Comparison of ENCODE assay signal across 9 cellular contexts in genomic region chr16:30416624-30417298, GRCh38. TPM values are rescaled to one million over a fixed set of nuclear protein-coding genes. Genes with fewer than 3 reads are reported as not detected.
A peak's percentile ranks its signal among the peaks of the same experiment; 100 is the strongest.
DNase-seq lines count a peak whose midpoint lies in the region; ATAC-seq lines count a peak whose summit lies in the region.
"Had no signal": no experiment of that assay in that cellular context is flagged by ENCODE, and none has a peak within 500 bp of the region (broad histone marks: within the 10 kb centered on the region; RNA-seq: fewer than 3 reads in every experiment).

No MANE protein-coding gene starts in this region.

- intact Hi-C loops in activated CD4-positive, alpha-beta T cell treated with anti-CD3 and anti-CD28 coated beads, Interleukin-2, amount 10 ng/mL, durations not matched to agents 24 days and 14 days (cut with micrococcal nuclease): loop anchor here (1.0 to 5.0 kb wide), 2 partner anchors 9 to 241 kb away; partner anchors contain the start of genes FBRS and ZNF771

- CTCF ChIA-PET in activated CD8-positive, alpha-beta T cell treated with anti-CD3 and anti-CD28 coated beads, Interleukin-2, amount 10 ng/mL, durations not matched to agents 7 days and 5 days (lab: Charles Lee): interaction anchor here (0.9 to 3.3 kb wide), 3 partner anchors 8 to 141 kb away, joined by 3 to 41 read pairs (median 10); partner anchors contain the start of genes DCTPP1 and ZNF771

- peaks cover 35% of the 10 kb centered on the region for H3K4me1 Mint-ChIP-seq in activated CD4-positive, alpha-beta T cell treated with anti-CD3 and anti-CD28 coated beads, Interleukin-2, amount 10 ng/mL, durations not matched to agents 24 days and 14 days
- H3K4me1 Mint-ChIP-seq in activated CD8-positive, alpha-beta T cell treated with anti-CD3 and anti-CD28 coated beads, Interleukin-2, amount 10 ng/mL, durations not matched to agents 7 days and 5 days (ENCODE audit: low read depth): peaks cover 34% of the 10 kb centered on the region

- no peaks in the 10 kb centered on the region for H3K9me3 Mint-ChIP-seq in activated CD4-positive, alpha-beta T cell treated with anti-CD3 and anti-CD28 coated beads, Interleukin-2, amount 10 ng/mL, durations not matched to agents 24 days and 14 days
- no peaks in the 10 kb centered on the region for H3K9me3 Mint-ChIP-seq in activated CD8-positive, alpha-beta T cell treated with anti-CD3 and anti-CD28 coated beads, Interleukin-2, amount 10 ng/mL, durations not matched to agents 7 days and 5 days (ENCODE audit: insufficient read depth)

- no peak overlapping the region for H3K27ac Mint-ChIP-seq in activated CD4-positive, alpha-beta T cell treated with anti-CD3 and anti-CD28 coated beads, Interleukin-2, amount 10 ng/mL, durations not matched to agents 24 days and 14 days
- peak overlapping the region; percentile 58 for H3K27ac Mint-ChIP-seq in activated CD8-positive, alpha-beta T cell treated with anti-CD3 and anti-CD28 coated beads, Interleukin-2, amount 10 ng/mL, durations not matched to agents 7 days and 5 days

- H3K27me3 Mint-ChIP-seq in activated CD4-positive, alpha-beta T cell treated with anti-CD3 and anti-CD28 coated beads, Interleukin-2, amount 10 ng/mL, durations not matched to agents 24 days and 14 days: no peaks in the 10 kb centered on the region
- no peaks in the 10 kb centered on the region for H3K27me3 Mint-ChIP-seq in activated CD8-positive, alpha-beta T cell treated with anti-CD3 and anti-CD28 coated beads, Interleukin-2, amount 10 ng/mL, durations not matched to agents 7 days and 5 days (ENCODE audit: low read depth)

- peaks cover 45% of the 10 kb centered on the region for H3K36me3 Mint-ChIP-seq in activated CD4-positive, alpha-beta T cell treated with anti-CD3 and anti-CD28 coated beads, Interleukin-2, amount 10 ng/mL, durations not matched to agents 24 days and 14 days (ENCODE audit: low read depth)
- H3K36me3 Mint-ChIP-seq in activated CD8-positive, alpha-beta T cell treated with anti-CD3 and anti-CD28 coated beads, Interleukin-2, amount 10 ng/mL, durations not matched to agents 7 days and 5 days (ENCODE audit: low read depth): peaks cover 46% of the 10 kb centered on the region

- DNase-seq in activated CD4-positive, alpha-beta T cell treated with anti-CD3 and anti-CD28 coated beads, Interleukin-2, amount 10 ng/mL, durations not matched to agents 24 days and 14 days: no peak
- DNase-seq in activated CD4-positive, alpha-beta T cell treated with anti-CD3 and anti-CD28 coated beads, Interleukin-2, amount 50 U/mL, for 48 hours: no peak
- DNase-seq in activated CD8-positive, alpha-beta T cell treated with anti-CD3 and anti-CD28 coated beads, Interleukin-2, amount 10 ng/mL, durations not matched to agents 7 days and 5 days: no peak
- DNase-seq in islet precursor cell (peak; percentile 78), substantia nigra (lab: John Stamatoyannopoulos, UW) (no peak), foreskin melanocyte (no peak)
- no peak for DNase-seq in stimulated activated naive CD4-positive, alpha-beta T cell (lab: John Stamatoyannopoulos, UW)
- DNase-seq: NCI-H1048 had no signal

- peak overlapping the region; percentile 51 for H3K4me3 Mint-ChIP-seq in activated CD4-positive, alpha-beta T cell treated with anti-CD3 and anti-CD28 coated beads, Interleukin-2, amount 10 ng/mL, durations not matched to agents 24 days and 14 days
- peak overlapping the region; percentile 32 for H3K4me3 Mint-ChIP-seq in activated CD8-positive, alpha-beta T cell treated with anti-CD3 and anti-CD28 coated beads, Interleukin-2, amount 10 ng/mL, durations not matched to agents 7 days and 5 days

- ATAC-seq in activated CD8-positive, alpha-beta T cell treated with anti-CD3 and anti-CD28 coated beads, Interleukin-2, amount 10 ng/mL, durations not matched to agents 7 days and 5 days: no peak
- ATAC-seq in GM18867 (IDR thresholded peaks at IDR 0.05; ENCODE audit: unreplicated experiment): no peak

- H3K27ac ChIP-seq in substantia nigra (ENCODE audit: low read depth, low read length, poor library complexity, severe bottlenecking): peak overlapping the region; percentile 42

- POLR2A ChIA-PET in activated CD8-positive, alpha-beta T cell treated with anti-CD3 and anti-CD28 coated beads, Interleukin-2, amount 10 ng/mL, durations not matched to agents 7 days and 5 days (lab: Charles Lee): interaction anchor here (1.1 to 1.7 kb wide), 2 partner anchors 9 to 13 kb away, joined by 3 to 8 read pairs; partner anchors contain the start of genes DCTPP1 and ZNF771

RNA-seq across cellular contexts. Expression of gene ZNF771, which starts 9.4 kb away (rescaled TPM):
- 8.6 and 10.3 TPM in 2 replicates for total RNA-seq in activated CD4-positive, alpha-beta T cell treated with anti-CD3 and anti-CD28 coated beads, Interleukin-2, amount 10 ng/mL, durations not matched to agents 24 days and 14 days
- 1 to 10 TPM; 3.3 to 3.9 TPM for total RNA-seq in activated CD8-positive, alpha-beta T cell treated with anti-CD3 and anti-CD28 coated beads, Interleukin-2, amount 10 ng/mL, durations not matched to agents 7 days and 5 days

RNA-seq across cellular contexts. Expression of gene DCTPP1, which starts 13.1 kb away (rescaled TPM):
- total RNA-seq in activated CD4-positive, alpha-beta T cell treated with anti-CD3 and anti-CD28 coated beads, Interleukin-2, amount 10 ng/mL, durations not matched to agents 24 days and 14 days: 167 and 176 TPM in 2 replicates
- 10 to 100 TPM; 87.3 to 92.8 TPM for total RNA-seq in activated CD8-positive, alpha-beta T cell treated with anti-CD3 and anti-CD28 coated beads, Interleukin-2, amount 10 ng/mL, durations not matched to agents 7 days and 5 days

RNA-seq across cellular contexts. Expression of gene ZNF48, which starts 21.5 kb away (rescaled TPM):
- total RNA-seq in activated CD4-positive, alpha-beta T cell treated with anti-CD3 and anti-CD28 coated beads, Interleukin-2, amount 10 ng/mL, durations not matched to agents 24 days and 14 days: 16.5 and 18.3 TPM in 2 replicates
- total RNA-seq in activated CD8-positive, alpha-beta T cell treated with anti-CD3 and anti-CD28 coated beads, Interleukin-2, amount 10 ng/mL, durations not matched to agents 7 days and 5 days: 10 to 100 TPM; 13.5 to 13.8 TPM

RNA-seq across cellular contexts. Expression of gene SEPHS2, which starts 28.9 kb away (rescaled TPM):
- 79.7 and 80.2 TPM in 2 replicates for total RNA-seq in activated CD4-positive, alpha-beta T cell treated with anti-CD3 and anti-CD28 coated beads, Interleukin-2, amount 10 ng/mL, durations not matched to agents 24 days and 14 days
- total RNA-seq in activated CD8-positive, alpha-beta T cell treated with anti-CD3 and anti-CD28 coated beads, Interleukin-2, amount 10 ng/mL, durations not matched to agents 7 days and 5 days: 10 to 100 TPM; 64.6 to 68.7 TPM

RNA-seq across cellular contexts. Expression of gene SEPTIN1, which starts 34.4 kb away (rescaled TPM):
- total RNA-seq in activated CD4-positive, alpha-beta T cell treated with anti-CD3 and anti-CD28 coated beads, Interleukin-2, amount 10 ng/mL, durations not matched to agents 24 days and 14 days: 162 and 163 TPM in 2 replicates
- total RNA-seq in activated CD8-positive, alpha-beta T cell treated with anti-CD3 and anti-CD28 coated beads, Interleukin-2, amount 10 ng/mL, durations not matched to agents 7 days and 5 days: 100 to 1,000 TPM; 321 to 342 TPM
